In genomic region chr3:33957176-33957575, GRCh38 we compare ENCODE assay signal across 24 cellular contexts.
"Had no signal": no experiment of that assay in that cellular context is flagged by ENCODE, and none has a peak within 500 bp of the region (broad histone marks: within the 10 kb centered on the region; RNA-seq: fewer than 3 reads in every experiment).

No MANE protein-coding gene starts in this region.

- H2AFZ ChIP-seq: parathyroid adenoma had no signal

- H3K9ac ChIP-seq: parathyroid adenoma had no signal

- H3K79me2 ChIP-seq: parathyroid adenoma had no signal

- H3K9me3 ChIP-seq: psoas muscle, testis, upper lobe of right lung, vagina had no signal

- H3K27me3 ChIP-seq: spleen, testis, tibial nerve, upper lobe of right lung, vagina had no signal

- H3K27ac ChIP-seq: foreskin keratinocyte, parathyroid adenoma, psoas muscle, spleen, testis, tibial nerve, upper lobe of right lung, vagina had no signal

- H3K36me3 ChIP-seq: spleen, tibial nerve, upper lobe of right lung, vagina had no signal

- DNase-seq: dermis blood vessel endothelial cell; foreskin keratinocyte; kidney; left cardiac atrium; left ventricle myocardium superior; mesenchymal stem cell; midbrain; naive B cell; occipital lobe; psoas muscle; spleen; stimulated activated CD4-positive, alpha-beta T cell treated with anti-CD3 and anti-CD28 coated beads, Interleukin-15, amount 100 ng/mL, for 24 hours; stimulated activated CD4-positive, alpha-beta T cell treated with anti-CD3 and anti-CD28 coated beads, Interleukin-1b, Interleukin-23, amount 100 ng/mL, for 48 hours; stimulated activated CD4-positive, alpha-beta T cell treated with anti-CD3 and anti-CD28 coated beads, Interleukin-4, amount 100 ng/mL, for 24 hours; testis; upper lobe of right lung had no signal

- H3K9me3 Mint-ChIP-seq: nephron; stimulated activated memory B cell treated with anti-CD40 and anti-IgM and Interleukin-4, amounts not matched to agents 10 μg/mL and 1 μg/mL and 100 μg/mL, for 72 hours; stimulated activated naive CD8-positive, alpha-beta T cell treated with anti-CD3 and anti-CD28 coated beads, Interleukin-15, Interleukin-2, amounts not matched to agents 100 ng/mL and 50 ng/mL, for 24 hours had no signal

- H3K4me1 Mint-ChIP-seq: naive B cell; nephron; stimulated activated memory B cell treated with anti-CD40 and anti-IgM and Interleukin-4, amounts not matched to agents 10 μg/mL and 1 μg/mL and 100 μg/mL, for 72 hours had no signal

- ATAC-seq: foreskin keratinocyte; left cardiac atrium; left ventricle myocardium superior; psoas muscle; sciatic nerve; stimulated activated memory B cell treated with anti-CD40 and anti-IgM and Interleukin-4, amounts not matched to agents 10 μg/mL and 1 μg/mL and 100 μg/mL, for 72 hours; upper lobe of right lung had no signal

- H3K4me3 Mint-ChIP-seq: naive B cell; nephron; stimulated activated memory B cell treated with anti-CD40 and anti-IgM and Interleukin-4, amounts not matched to agents 10 μg/mL and 1 μg/mL and 100 μg/mL, for 72 hours; stimulated activated naive CD8-positive, alpha-beta T cell treated with anti-CD3 and anti-CD28 coated beads, Interleukin-15, Interleukin-2, amounts not matched to agents 100 ng/mL and 50 ng/mL, for 24 hours had no signal

- H3K27ac Mint-ChIP-seq: nephron; stimulated activated memory B cell treated with anti-CD40 and anti-IgM and Interleukin-4, amounts not matched to agents 10 μg/mL and 1 μg/mL and 100 μg/mL, for 72 hours; stimulated activated naive CD8-positive, alpha-beta T cell treated with anti-CD3 and anti-CD28 coated beads, Interleukin-15, Interleukin-2, amounts not matched to agents 100 ng/mL and 50 ng/mL, for 24 hours had no signal

- H3K36me3 Mint-ChIP-seq: naive B cell; stimulated activated memory B cell treated with anti-CD40 and anti-IgM and Interleukin-4, amounts not matched to agents 10 μg/mL and 1 μg/mL and 100 μg/mL, for 72 hours had no signal

- H3K4me3 ChIP-seq: lung, psoas muscle, spleen, testis, tibial nerve, upper lobe of right lung, vagina had no signal

- H3K4me1 ChIP-seq: foreskin keratinocyte, parathyroid adenoma, psoas muscle, spleen, testis, tibial nerve, upper lobe of right lung, vagina had no signal
